10 cellular contexts compared by ENCODE assay signal in the genomic region with DNA sequence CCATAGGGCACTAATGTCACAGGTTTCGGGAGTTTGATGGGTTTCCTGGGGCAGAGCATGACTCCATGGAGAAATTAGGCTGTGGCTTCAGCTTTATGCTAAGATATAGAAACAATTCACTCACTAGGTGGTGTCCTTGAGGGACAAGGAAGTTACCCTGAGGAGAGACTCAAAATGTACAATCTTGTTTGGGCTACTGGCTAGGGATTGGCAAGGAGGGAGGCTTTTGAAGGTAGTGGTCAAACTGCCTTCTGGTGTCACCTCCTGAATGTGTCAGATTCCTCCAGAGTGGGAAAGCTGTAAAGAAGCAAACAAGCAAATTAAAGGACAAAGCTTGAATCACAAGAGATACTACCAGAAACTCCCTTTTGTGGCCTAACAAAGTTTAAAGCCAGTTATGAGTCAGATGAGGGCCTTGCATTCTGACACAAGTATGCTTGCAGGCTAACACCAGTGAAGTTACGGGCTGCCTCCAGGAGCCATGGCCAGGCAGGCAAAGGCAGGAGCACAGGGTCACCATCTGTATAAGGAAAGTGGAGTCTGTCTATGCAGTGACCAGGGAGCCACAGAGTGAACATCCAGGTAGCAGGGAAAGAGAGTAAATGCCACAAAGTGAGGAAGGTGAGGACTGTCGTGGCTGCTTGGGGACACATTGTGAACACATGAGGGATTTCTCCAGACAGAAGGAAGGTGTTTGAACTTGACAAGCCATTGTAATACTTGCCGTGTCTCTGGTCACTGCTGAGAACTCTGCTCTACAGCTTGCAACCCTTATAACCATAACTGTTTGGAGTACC.
DNase-seq lines count a peak whose midpoint lies in the region; ATAC-seq and TF ChIP-seq lines count a peak whose summit lies in the region.
"Had no signal": no experiment of that assay in that cellular context is flagged by ENCODE, and none has a peak within 500 bp of the region (broad histone marks: within the 10 kb centered on the region; RNA-seq: fewer than 3 reads in every experiment).

No MANE protein-coding gene starts in this region.

- H3K9me3 ChIP-seq in PC-3 (ENCODE audit: low read length) = no peaks in the 10 kb centered on the region

- no TSS peak for BruUV-seq in PC-3 (replicated peaks; lab: Mats Ljungman, UMichigan)

- CTCF ChIA-PET in activated CD8-positive, alpha-beta T cell treated with anti-CD3 and anti-CD28 coated beads for 36 hours (lab: Charles Lee) = interaction anchor here (1.6 kb wide), 1 partner anchor 10 kb away, joined by 3 read pairs; no protein-coding TSS in a partner anchor
- CTCF ChIA-PET in activated CD8-positive, alpha-beta T cell treated with anti-CD3 and anti-CD28 coated beads, Interleukin-2, amount 10 ng/mL, durations not matched to agents 7 days and 5 days (lab: Charles Lee) = interaction anchor here (0.8 to 2.9 kb wide), 3 partner anchors 11 to 413 kb away, joined by 3 to 8 read pairs (median 6); no protein-coding TSS in a partner anchor
- CTCF ChIA-PET in PC-3 (lab: Charles Lee) = no interaction called here

- no peak overlapping the region for H3K4me3 ChIP-seq in PC-3 (ENCODE audit: low read length)
- H3K4me3 ChIP-seq in H7 (ENCODE audit: insufficient read depth, low read depth, low read length) = no peak overlapping the region

- H2AFZ ChIP-seq in PC-3 (ENCODE audit: low read length) = no peak overlapping the region

- peaks cover 2% of the 10 kb centered on the region for H3K27me3 Mint-ChIP-seq in activated CD8-positive, alpha-beta T cell treated with anti-CD3 and anti-CD28 coated beads for 36 hours
- H3K27me3 Mint-ChIP-seq in activated CD8-positive, alpha-beta T cell treated with anti-CD3 and anti-CD28 coated beads, Interleukin-2, amount 10 ng/mL, durations not matched to agents 7 days and 5 days (ENCODE audit: low read depth) = no peaks in the 10 kb centered on the region
- peaks cover 7% of the 10 kb centered on the region for H3K27me3 Mint-ChIP-seq in osteocyte (ENCODE audit: unreplicated experiment)
- H3K27me3 Mint-ChIP-seq: activated naive CD8-positive, alpha-beta T cell treated with anti-CD3 and anti-CD28 coated beads, Interleukin-2, amount 10 ng/mL, durations not matched to agents 7 days and 5 days had no signal

- no peak overlapping the region for H3K4me2 ChIP-seq in PC-3 (ENCODE audit: low read length)

- H3K4me3 Mint-ChIP-seq in activated CD8-positive, alpha-beta T cell treated with anti-CD3 and anti-CD28 coated beads for 36 hours = no peak overlapping the region
- no peak overlapping the region for H3K4me3 Mint-ChIP-seq in activated CD8-positive, alpha-beta T cell treated with anti-CD3 and anti-CD28 coated beads, Interleukin-2, amount 10 ng/mL, durations not matched to agents 7 days and 5 days
- H3K4me3 Mint-ChIP-seq in osteocyte (ENCODE audit: unreplicated experiment) = no peak overlapping the region
- H3K4me3 Mint-ChIP-seq: activated naive CD8-positive, alpha-beta T cell treated with anti-CD3 and anti-CD28 coated beads, Interleukin-2, amount 10 ng/mL, durations not matched to agents 7 days and 5 days had no signal

- H3K27ac Mint-ChIP-seq in activated CD8-positive, alpha-beta T cell treated with anti-CD3 and anti-CD28 coated beads for 36 hours = peak overlapping the region; percentile 79
- no peak overlapping the region for H3K27ac Mint-ChIP-seq in activated CD8-positive, alpha-beta T cell treated with anti-CD3 and anti-CD28 coated beads, Interleukin-2, amount 10 ng/mL, durations not matched to agents 7 days and 5 days
- no peak overlapping the region for H3K27ac Mint-ChIP-seq in osteocyte (ENCODE audit: unreplicated experiment)
- H3K27ac Mint-ChIP-seq: activated naive CD8-positive, alpha-beta T cell treated with anti-CD3 and anti-CD28 coated beads, Interleukin-2, amount 10 ng/mL, durations not matched to agents 7 days and 5 days had no signal

- H3K9me2 ChIP-seq in PC-3 (replicated peaks; ENCODE audit: low read length) = no peaks in the 10 kb centered on the region

- no peak overlapping the region for H3K27ac ChIP-seq in PC-3 (ENCODE audit: low read length)

- H3K4me1 ChIP-seq in PC-3 (ENCODE audit: insufficient read depth, low read length) = peaks cover 17% of the 10 kb centered on the region

- no peak overlapping the region for H3K9ac ChIP-seq in PC-3 (ENCODE audit: low read length)

- no peaks in the 10 kb centered on the region for H3K27me3 ChIP-seq in PC-3 (ENCODE audit: low read length)
- H3K27me3 ChIP-seq in H7 (ENCODE audit: control insufficient read depth, insufficient read depth, low read length) = no peaks in the 10 kb centered on the region

- H3K36me3 ChIP-seq in PC-3 (ENCODE audit: low read depth, low read length) (no peaks in the 10 kb centered on the region), H7 (replicated peaks; ENCODE audit: control insufficient read depth, insufficient read depth, low read length) (no peaks in the 10 kb centered on the region)

- DNase-seq in activated CD8-positive, alpha-beta T cell treated with anti-CD3 and anti-CD28 coated beads for 36 hours = peak; percentile 38
- no peak for DNase-seq in activated CD8-positive, alpha-beta T cell treated with anti-CD3 and anti-CD28 coated beads, Interleukin-2, amount 10 ng/mL, durations not matched to agents 7 days and 5 days
- peak; percentile 37 for DNase-seq in PC-3
- no peak for DNase-seq in osteocyte (ENCODE audit: extremely low spot score, unreplicated experiment)
- no peak for DNase-seq in H7
- no peak for DNase-seq in left colon
- no peak for DNase-seq in NCI-H82 (lab: John Stamatoyannopoulos, UW)
- DNase-seq: activated naive CD8-positive, alpha-beta T cell treated with anti-CD3 and anti-CD28 coated beads, Interleukin-2, amount 10 ng/mL, durations not matched to agents 7 days and 5 days; Karpas-422 had no signal

- no peaks in the 10 kb centered on the region for H3K79me2 ChIP-seq in PC-3 (ENCODE audit: low read length)

- peak; percentile 88 for ATAC-seq in activated CD8-positive, alpha-beta T cell treated with anti-CD3 and anti-CD28 coated beads for 36 hours
- no peak for ATAC-seq in activated CD8-positive, alpha-beta T cell treated with anti-CD3 and anti-CD28 coated beads, Interleukin-2, amount 10 ng/mL, durations not matched to agents 7 days and 5 days
- ATAC-seq in HG02678 (IDR thresholded peaks at IDR 0.05; ENCODE audit: unreplicated experiment) (peak; percentile 79), PC-3 (peak; percentile 24), left colon (no peak)

- no peaks in the 10 kb centered on the region for H4K20me1 ChIP-seq in PC-3 (ENCODE audit: low read length)

- H3K36me3 Mint-ChIP-seq in activated CD8-positive, alpha-beta T cell treated with anti-CD3 and anti-CD28 coated beads for 36 hours (ENCODE audit: low read depth) = no peaks in the 10 kb centered on the region
- H3K36me3 Mint-ChIP-seq in activated CD8-positive, alpha-beta T cell treated with anti-CD3 and anti-CD28 coated beads, Interleukin-2, amount 10 ng/mL, durations not matched to agents 7 days and 5 days (ENCODE audit: low read depth) = no peaks in the 10 kb centered on the region
- H3K36me3 Mint-ChIP-seq in osteocyte (ENCODE audit: unreplicated experiment) = no peaks in the 10 kb centered on the region
- H3K36me3 Mint-ChIP-seq: activated naive CD8-positive, alpha-beta T cell treated with anti-CD3 and anti-CD28 coated beads, Interleukin-2, amount 10 ng/mL, durations not matched to agents 7 days and 5 days had no signal

- H3F3A ChIP-seq in PC-3 (ENCODE audit: low read length, unreplicated experiment) = no peaks in the 10 kb centered on the region

- intact Hi-C loops in activated CD8-positive, alpha-beta T cell treated with anti-CD3 and anti-CD28 coated beads for 36 hours (cut with micrococcal nuclease) = no loop called here
- intact Hi-C loops in PC-3 (cut with micrococcal nuclease) = no loop called here
- intact Hi-C loops in left colon (cut with DNase I, micrococcal nuclease) = no loop called here

- no peak for TF ChIP-seq CTCF in activated CD8-positive, alpha-beta T cell treated with anti-CD3 and anti-CD28 coated beads for 36 hours (IDR thresholded peaks at IDR 0.05)
- TF ChIP-seq CTCF in PC-3 (conservative IDR thresholded peaks at IDR 0.05; ENCODE audit: low read depth, low read length) (peak; percentile 34; the same call in 1 of the 2 replicates), osteocyte (IDR thresholded peaks at IDR 0.05) (peak; percentile 15)

- H3K9me3 Mint-ChIP-seq in activated CD8-positive, alpha-beta T cell treated with anti-CD3 and anti-CD28 coated beads for 36 hours = no peaks in the 10 kb centered on the region
- H3K9me3 Mint-ChIP-seq in activated CD8-positive, alpha-beta T cell treated with anti-CD3 and anti-CD28 coated beads, Interleukin-2, amount 10 ng/mL, durations not matched to agents 7 days and 5 days (ENCODE audit: insufficient read depth) = no peaks in the 10 kb centered on the region
- H3K9me3 Mint-ChIP-seq in osteocyte (ENCODE audit: unreplicated experiment) = no peaks in the 10 kb centered on the region
- H3K9me3 Mint-ChIP-seq: activated naive CD8-positive, alpha-beta T cell treated with anti-CD3 and anti-CD28 coated beads, Interleukin-2, amount 10 ng/mL, durations not matched to agents 7 days and 5 days had no signal

- POLR2A ChIA-PET in activated CD8-positive, alpha-beta T cell treated with anti-CD3 and anti-CD28 coated beads for 36 hours (lab: Charles Lee) = interaction anchor here (0.6 to 1.2 kb wide), 3 partner anchors 9 to 94 kb away, joined by 3 read pairs; no protein-coding TSS in a partner anchor
- POLR2A ChIA-PET in activated CD8-positive, alpha-beta T cell treated with anti-CD3 and anti-CD28 coated beads, Interleukin-2, amount 10 ng/mL, durations not matched to agents 7 days and 5 days (lab: Charles Lee) = no interaction called here
- POLR2A ChIA-PET in PC-3 (lab: Charles Lee; ENCODE audit: unreplicated experiment) = no interaction called here

- peaks cover 22% of the 10 kb centered on the region for H3K4me1 Mint-ChIP-seq in activated CD8-positive, alpha-beta T cell treated with anti-CD3 and anti-CD28 coated beads for 36 hours (ENCODE audit: low read depth)
- no peaks in the 10 kb centered on the region for H3K4me1 Mint-ChIP-seq in activated CD8-positive, alpha-beta T cell treated with anti-CD3 and anti-CD28 coated beads, Interleukin-2, amount 10 ng/mL, durations not matched to agents 7 days and 5 days (ENCODE audit: low read depth)
- peaks cover 11% of the 10 kb centered on the region for H3K4me1 Mint-ChIP-seq in osteocyte (ENCODE audit: unreplicated experiment)

Comparison
In these comparisons a context has a peak if more than half of its experiments do, and no peak if none do; other contexts are left out.
1. ATAC-seq: peak in activated CD8-positive, alpha-beta T cell treated with anti-CD3 and anti-CD28 coated beads for 36 hours (single experiment), HG02678 (single experiment) and PC-3 (single experiment); none in activated CD8-positive, alpha-beta T cell treated with anti-CD3 and anti-CD28 coated beads, Interleukin-2, amount 10 ng/mL, durations not matched to agents 7 days and 5 days (single experiment) and left colon (single experiment).
2. DNase-seq: peak in activated CD8-positive, alpha-beta T cell treated with anti-CD3 and anti-CD28 coated beads for 36 hours (single experiment) and PC-3 (single experiment); none in activated CD8-positive, alpha-beta T cell treated with anti-CD3 and anti-CD28 coated beads, Interleukin-2, amount 10 ng/mL, durations not matched to agents 7 days and 5 days (single experiment), osteocyte (single experiment), H7 (single experiment), left colon (0 of 2) and NCI-H82 (single experiment).